Comparison of ENCODE assay signal across 1 cellular context in the genomic region with DNA sequence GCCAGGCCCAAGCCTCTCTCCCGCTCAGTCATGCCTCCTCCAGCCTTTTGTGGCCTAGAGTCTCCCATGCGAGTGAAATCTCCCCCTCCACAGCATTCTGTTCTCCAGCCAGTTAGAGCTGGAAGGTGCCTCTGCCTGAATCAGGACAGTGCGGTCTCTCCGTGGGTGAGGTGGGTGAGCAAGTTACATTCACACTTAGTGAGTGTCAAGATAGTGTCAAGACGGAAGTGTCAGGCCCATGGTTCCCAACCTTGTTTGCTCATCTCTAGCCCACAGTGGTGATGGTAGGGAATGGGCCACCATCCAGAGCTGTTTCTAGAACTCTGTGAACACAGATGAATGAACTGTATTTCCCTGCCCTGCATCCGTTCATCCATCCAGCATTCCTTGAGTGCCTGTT.
TF ChIP-seq lines count a peak whose summit lies in the region.

No MANE protein-coding gene starts in this region.

TF ChIP-seq in SK-N-SH, 30 proteins besides CTCF, POLR2A, EP300 and RAD21:
- no peak for TF ChIP-seq NRF1 (IDR thresholded peaks at IDR 0.05; ENCODE audit: low read depth, low read length)
- no peak for TF ChIP-seq FOXM1 (IDR thresholded peaks at IDR 0.05; ENCODE audit: low read depth)
- no peak for TF ChIP-seq NFIC (IDR thresholded peaks at IDR 0.05; ENCODE audit: borderline replicate concordance)
- TF ChIP-seq, protein P1, sequence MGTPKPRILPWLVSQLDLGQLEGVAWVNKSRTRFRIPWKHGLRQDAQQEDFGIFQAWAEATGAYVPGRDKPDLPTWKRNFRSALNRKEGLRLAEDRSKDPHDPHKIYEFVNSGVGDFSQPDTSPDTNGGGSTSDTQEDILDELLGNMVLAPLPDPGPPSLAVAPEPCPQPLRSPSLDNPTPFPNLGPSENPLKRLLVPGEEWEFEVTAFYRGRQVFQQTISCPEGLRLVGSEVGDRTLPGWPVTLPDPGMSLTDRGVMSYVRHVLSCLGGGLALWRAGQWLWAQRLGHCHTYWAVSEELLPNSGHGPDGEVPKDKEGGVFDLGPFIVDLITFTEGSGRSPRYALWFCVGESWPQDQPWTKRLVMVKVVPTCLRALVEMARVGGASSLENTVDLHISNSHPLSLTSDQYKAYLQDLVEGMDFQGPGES (IDR thresholded peaks at IDR 0.05; ENCODE audit: low read depth, low read length) = no peak
- TF ChIP-seq CHD2 (IDR thresholded peaks at IDR 0.05; ENCODE audit: low read length, partially characterized antibody) = no peak
- no peak for TF ChIP-seq JUND (IDR thresholded peaks at IDR 0.05)
- no peak for TF ChIP-seq TCF12 (IDR thresholded peaks at IDR 0.05)
- TF ChIP-seq POLR2AphosphoS5 (IDR thresholded peaks at IDR 0.05; ENCODE audit: low read depth, low read length) = no peak
- no peak for TF ChIP-seq RFX5 (IDR thresholded peaks at IDR 0.05; ENCODE audit: low read length)
- no peak for TF ChIP-seq ELF1 (IDR thresholded peaks at IDR 0.05)
- TF ChIP-seq SIN3A (IDR thresholded peaks at IDR 0.05; ENCODE audit: borderline replicate concordance, low read depth, low read length) = no peak
- no peak for TF ChIP-seq RXRA (IDR thresholded peaks at IDR 0.05; ENCODE audit: borderline replicate concordance, low read depth)
- no peak for TF ChIP-seq EZH2phosphoT487 (IDR thresholded peaks at IDR 0.05; ENCODE audit: borderline replicate concordance, low read depth)
- TF ChIP-seq TAF1 (IDR thresholded peaks at IDR 0.05; ENCODE audit: borderline replicate concordance, low read depth, low read length) = no peak
